Comparison of ENCODE assay signal across 16 cellular contexts in genomic region chr4:148431401-148431800, GRCh38. TPM values are rescaled to one million over a fixed set of nuclear protein-coding genes. Genes with fewer than 3 reads are reported as not detected.
DNase-seq lines count a peak whose midpoint lies in the region; ATAC-seq, FAIRE-seq and TF ChIP-seq lines count a peak whose summit lies in the region.
"Had no signal": no experiment of that assay in that cellular context is flagged by ENCODE, and none has a peak within 500 bp of the region (broad histone marks: within the 10 kb centered on the region; RNA-seq: fewer than 3 reads in every experiment).

No MANE protein-coding gene starts in this region.

- peaks cover 5% of the 10 kb centered on the region for H3K27me3 Mint-ChIP-seq in nephron progenitor cell (ENCODE audit: low read depth, poor library complexity)
- no peaks in the 10 kb centered on the region for H3K27me3 Mint-ChIP-seq in activated CD4-positive, alpha-beta T cell treated with anti-CD3 and anti-CD28 coated beads for 36 hours
- H3K27me3 Mint-ChIP-seq: activated naive CD8-positive, alpha-beta T cell treated with anti-CD3 and anti-CD28 coated beads for 36 hours; stimulated activated naive CD8-positive, alpha-beta T cell treated with anti-CD3 and anti-CD28 coated beads, Interleukin-15, Interleukin-2, amounts not matched to agents 100 ng/mL and 50 ng/mL, for 24 hours had no signal

- DNase-seq in pancreas (no peak), D341Med (ENCODE audit: low spot score) (no peak), NCI-H2196 (lab: John Stamatoyannopoulos, UW; ENCODE audit: unreplicated experiment) (no peak), nephron progenitor cell (no peak)
- no peak for DNase-seq in activated CD4-positive, alpha-beta T cell treated with anti-CD3 and anti-CD28 coated beads for 36 hours
- DNase-seq: activated CD4-positive, alpha-beta T cell treated with anti-CD3 and anti-CD28 coated beads for 1 hour; activated naive CD8-positive, alpha-beta T cell treated with anti-CD3 and anti-CD28 coated beads for 36 hours; CD8-positive, alpha-beta T cell; NCI-H510A; spleen; stimulated activated CD4-positive, alpha-beta T cell treated with anti-CD3 and anti-CD28 coated beads, Interleukin-4, amount 100 ng/mL, for 24 hours had no signal

- POLR2A ChIA-PET in activated CD4-positive, alpha-beta T cell treated with anti-CD3 and anti-CD28 coated beads for 36 hours (lab: Charles Lee) = no interaction called here

- TF ChIP-seq CTCF in pancreas (IDR thresholded peaks at IDR 0.05) = no peak
- no peak for TF ChIP-seq CTCF in nephron progenitor cell (IDR thresholded peaks at IDR 0.05)

- H3K9me3 ChIP-seq in pancreas = no peaks in the 10 kb centered on the region
- H3K9me3 ChIP-seq: spleen had no signal

- H3K4me1 ChIP-seq in pancreas = peaks cover 20 to 46% (median 35%) of the 10 kb centered on the region in 3 donors

- H3K27ac Mint-ChIP-seq in nephron progenitor cell = no peak overlapping the region
- H3K27ac Mint-ChIP-seq in activated CD4-positive, alpha-beta T cell treated with anti-CD3 and anti-CD28 coated beads for 36 hours = no peak overlapping the region
- H3K27ac Mint-ChIP-seq: activated naive CD8-positive, alpha-beta T cell treated with anti-CD3 and anti-CD28 coated beads for 36 hours; CD8-positive, alpha-beta T cell; stimulated activated naive CD8-positive, alpha-beta T cell treated with anti-CD3 and anti-CD28 coated beads, Interleukin-15, Interleukin-2, amounts not matched to agents 100 ng/mL and 50 ng/mL, for 24 hours had no signal

- no peaks in the 10 kb centered on the region for H3K9me3 Mint-ChIP-seq in nephron progenitor cell
- H3K9me3 Mint-ChIP-seq in activated CD4-positive, alpha-beta T cell treated with anti-CD3 and anti-CD28 coated beads for 36 hours (ENCODE audit: low read depth) = no peaks in the 10 kb centered on the region
- H3K9me3 Mint-ChIP-seq: CD8-positive, alpha-beta T cell; stimulated activated naive CD8-positive, alpha-beta T cell treated with anti-CD3 and anti-CD28 coated beads, Interleukin-15, Interleukin-2, amounts not matched to agents 100 ng/mL and 50 ng/mL, for 24 hours had no signal

- H3K4me3 Mint-ChIP-seq in nephron progenitor cell = no peak overlapping the region
- H3K4me3 Mint-ChIP-seq in activated CD4-positive, alpha-beta T cell treated with anti-CD3 and anti-CD28 coated beads for 36 hours = no peak overlapping the region
- H3K4me3 Mint-ChIP-seq: activated naive CD8-positive, alpha-beta T cell treated with anti-CD3 and anti-CD28 coated beads for 36 hours; CD8-positive, alpha-beta T cell; stimulated activated naive CD8-positive, alpha-beta T cell treated with anti-CD3 and anti-CD28 coated beads, Interleukin-15, Interleukin-2, amounts not matched to agents 100 ng/mL and 50 ng/mL, for 24 hours had no signal

- intact Hi-C loops in pancreas (cut with DNase I) = no loop called here
- intact Hi-C loops in activated CD4-positive, alpha-beta T cell treated with anti-CD3 and anti-CD28 coated beads for 36 hours (cut with DNase I, micrococcal nuclease) = no loop called here

- ATAC-seq in GM18511 (IDR thresholded peaks at IDR 0.05; ENCODE audit: unreplicated experiment) = peak; percentile 56
- peak; percentile 42 for ATAC-seq in HG03159 (IDR thresholded peaks at IDR 0.05; ENCODE audit: unreplicated experiment)
- ATAC-seq in pancreas = peak; percentile 80 to 92 (median 89)
- ATAC-seq in activated CD4-positive, alpha-beta T cell treated with anti-CD3 and anti-CD28 coated beads for 36 hours = no peak
- ATAC-seq: CD8-positive, alpha-beta T cell had no signal

- FAIRE-seq in islet of Langerhans (lab: Jason Lieb, UNC) (peak; percentile 49), pancreas (lab: Jason Lieb, UNC) (no peak)
- FAIRE-seq: H54 had no signal

- peak overlapping the region in 2 of 4 donors; percentile 56 to 74 for H3K27ac ChIP-seq in pancreas
- H3K27ac ChIP-seq: spleen had no signal

- H3K4me3 ChIP-seq in pancreas = peak overlapping the region in 1 of 4 donors; percentile 14
- H3K4me3 ChIP-seq: spleen had no signal

- CTCF ChIA-PET in activated CD4-positive, alpha-beta T cell treated with anti-CD3 and anti-CD28 coated beads for 36 hours (lab: Charles Lee) = interaction anchor here (0.6 kb wide), 1 partner anchor 12 kb away, joined by 3 read pairs; no protein-coding TSS in a partner anchor

- peaks cover 9% of the 10 kb centered on the region for H3K4me1 Mint-ChIP-seq in nephron progenitor cell
- peaks cover 71% of the 10 kb centered on the region for H3K4me1 Mint-ChIP-seq in activated CD4-positive, alpha-beta T cell treated with anti-CD3 and anti-CD28 coated beads for 36 hours

- H3K27me3 ChIP-seq in pancreas = no peaks in the 10 kb centered on the region
- H3K27me3 ChIP-seq: spleen had no signal

- WGBS in pancreas, 2 donors = 20 to 21% methylated on average over 4 of the region's 4 CpGs

- H3K36me3 ChIP-seq in pancreas = no peaks in the 10 kb centered on the region

- no peaks in the 10 kb centered on the region for H3K36me3 Mint-ChIP-seq in nephron progenitor cell (ENCODE audit: low read depth)
- H3K36me3 Mint-ChIP-seq in activated CD4-positive, alpha-beta T cell treated with anti-CD3 and anti-CD28 coated beads for 36 hours (ENCODE audit: low read depth) = peaks cover 4% of the 10 kb centered on the region

RNA-seq across cellular contexts. Expression of gene NR3C2, which starts 10.8 kb away (rescaled TPM):
- 10 to 100 TPM in 5 of 6 donors, 1 to 10 TPM in 1; 8.3 to 15.7 (median 12.8) TPM for total RNA-seq in pancreas
- polyA plus RNA-seq in pancreas = 1 to 10 TPM; 2.5 to 3.6 TPM
- 1 to 10 TPM; 3.7 to 5.8 TPM for total RNA-seq in activated CD4-positive, alpha-beta T cell treated with anti-CD3 and anti-CD28 coated beads for 36 hours
